In genomic region chr2:101307950-101308431, GRCh38 we compare ENCODE assay signal across 8 cellular contexts. TPM values are rescaled to one million over a fixed set of nuclear protein-coding genes. Genes with fewer than 3 reads are reported as not detected.
A peak's percentile ranks its signal among the peaks of the same experiment; 100 is the strongest.
DNase-seq lines count a peak whose midpoint lies in the region; ATAC-seq, FAIRE-seq and TF ChIP-seq lines count a peak whose summit lies in the region.

No MANE protein-coding gene starts in this region.

- no peaks in the 10 kb centered on the region for H3K36me3 ChIP-seq in ectodermal cell (ENCODE audit: control insufficient read depth, insufficient read depth, low read length)
- no peaks in the 10 kb centered on the region for H3K36me3 ChIP-seq in mucosa of descending colon (ENCODE audit: low read depth)

- TF ChIP-seq CTCF in mucosa of descending colon (IDR thresholded peaks at IDR 0.05): no peak

- H3K4me3 ChIP-seq in ectodermal cell (ENCODE audit: insufficient read depth, low read depth, low read length) (peak overlapping the region; percentile 85), mucosa of descending colon (peak overlapping the region; percentile 92)

- H3K4me1 ChIP-seq in ectodermal cell (ENCODE audit: control insufficient read depth, insufficient read depth, low read length) (no peaks in the 10 kb centered on the region), mucosa of descending colon (ENCODE audit: low read depth) (peaks cover 28% of the 10 kb centered on the region)

- peaks cover 12% of the 10 kb centered on the region for H3K27me3 ChIP-seq in ectodermal cell (ENCODE audit: control insufficient read depth, insufficient read depth, low read length, poor library complexity, severe bottlenecking)

- no peak overlapping the region for H3K27ac ChIP-seq in ectodermal cell (ENCODE audit: insufficient read depth, low read depth, low read length, poor library complexity, severe bottlenecking)

- DNase-seq in activated T-cell treated with anti-CD3 and anti-CD28 coated beads for 24 hours (ENCODE audit: low read depth) (peak; percentile 20), activated T-cell treated with anti-CD3 and anti-CD28 coated beads for 4 hours (no peak), T1000 (lab: John Stamatoyannopoulos, UW) (peak; percentile 7), mucosa of descending colon (peak; percentile 29 to 74 (median 68)), ureter (ENCODE audit: low spot score) (peak; percentile 50), GM19239 (ENCODE audit: insufficient read length, low spot score) (no peak)

- ATAC-seq in HG03108 (IDR thresholded peaks at IDR 0.05; ENCODE audit: unreplicated experiment) (peak; percentile 11), mucosa of descending colon (peak; percentile 38)

- intact Hi-C loops in mucosa of descending colon (cut with DNase I, micrococcal nuclease): no loop called here

- no peak for FAIRE-seq in GM19239 (lab: Jason Lieb, UNC)

- 4% methylated on average over 57 of the region's 57 CpGs for WGBS in ectodermal cell, 2 experiments

- H3K9me3 ChIP-seq in ectodermal cell (ENCODE audit: control insufficient read depth, low read length): no peaks in the 10 kb centered on the region
- H3K9me3 ChIP-seq in mucosa of descending colon: no peaks in the 10 kb centered on the region

RNA-seq across cellular contexts. Expression of gene RNF149, which starts 0.5 kb away (rescaled TPM):
- 23.9 TPM for polyA plus RNA-seq in ectodermal cell (2013, experiment 1 of 4)
- 26.6 TPM for polyA plus RNA-seq in ectodermal cell (2013, experiment 2 of 4)
- polyA plus RNA-seq in ectodermal cell (2013, experiment 3 of 4): 28.2 TPM
- polyA plus RNA-seq in ectodermal cell (2013, experiment 4 of 4): 24.9 TPM
- total RNA-seq in mucosa of descending colon (10 to 100 TPM; 50.5 to 62.5 (median 56.3) TPM), ureter (97.3 TPM)

RNA-seq across cellular contexts. Expression of gene CNOT11, which starts 55.3 kb away (rescaled TPM):
- 53.0 TPM for polyA plus RNA-seq in ectodermal cell (2013, experiment 1 of 4)
- polyA plus RNA-seq in ectodermal cell (2013, experiment 2 of 4): 50.3 TPM
- 45.1 TPM for polyA plus RNA-seq in ectodermal cell (2013, experiment 3 of 4)
- polyA plus RNA-seq in ectodermal cell (2013, experiment 4 of 4): 47.3 TPM
- total RNA-seq in mucosa of descending colon (10 to 100 TPM; 39.3 to 56.7 (median 54.4) TPM), ureter (71.3 TPM)

Comparison
In these comparisons a context has a peak if more than half of its experiments do, and no peak if none do; other contexts are left out.
1. DNase-seq: peak in activated T-cell treated with anti-CD3 and anti-CD28 coated beads for 24 hours (single experiment), T1000 (single experiment), mucosa of descending colon (3 of 3) and ureter (single experiment); none in activated T-cell treated with anti-CD3 and anti-CD28 coated beads for 4 hours (single experiment) and GM19239 (single experiment).